In the genomic region with DNA sequence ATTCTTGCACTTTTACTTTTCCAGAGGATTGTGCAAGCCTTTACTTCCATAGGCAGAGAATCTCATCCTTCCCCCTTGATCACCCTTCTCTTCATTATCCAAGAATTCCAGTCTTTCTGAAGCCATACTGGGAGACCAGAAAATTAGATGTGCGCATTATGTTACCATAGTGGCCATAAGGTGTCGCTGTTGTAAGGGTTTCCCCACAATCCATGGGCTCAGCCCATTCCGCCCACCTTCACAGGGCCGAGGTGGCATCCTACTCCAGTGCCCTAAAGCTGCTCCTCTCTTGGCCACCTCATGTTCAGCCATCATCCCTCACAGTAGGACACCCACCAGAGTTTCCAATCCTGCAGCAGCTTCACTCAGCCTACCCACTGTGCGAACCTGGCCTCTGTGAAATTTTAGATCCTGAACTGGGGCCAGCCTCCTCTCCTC, we compare ENCODE assay signal across 8 cellular contexts.
DNase-seq lines count a peak whose midpoint lies in the region; ATAC-seq and TF ChIP-seq lines count a peak whose summit lies in the region.

No MANE protein-coding gene starts in this region.

- in situ Hi-C loops in GM13976 (cut with MboI; ENCODE audit: low sequenced_read_pairs, unreplicated experiment): loop anchor here (10.0 kb wide), 1 partner anchor 275 kb away; no protein-coding TSS in a partner anchor

- DNase-seq in AG20443 (ENCODE audit: low spot score) (peak; percentile 63), GM13976 (ENCODE audit: low spot score) (peak; percentile 67), RKO (ENCODE audit: low spot score) (peak; percentile 28), dedifferentiated amniotic fluid mesenchymal stem cell (ENCODE audit: extremely low spot score) (peak; percentile 31), midbrain (lab: John Stamatoyannopoulos, UW) (peak; percentile 19), T-helper 9 cell (no peak)
- DNase-seq in activated CD4-positive, CD25-positive, alpha-beta regulatory T cell treated with anti-CD3 and anti-CD28 coated beads, Interleukin-2, amount 50 U/mL, for 72 hours: no peak

- no peak for ATAC-seq in GM21825 (IDR thresholded peaks at IDR 0.05; ENCODE audit: unreplicated experiment)

- peak; percentile 48 for TF ChIP-seq CTCF in GM13976 (IDR thresholded peaks at IDR 0.05; ENCODE audit: borderline replicate concordance, control extremely low read depth, extremely low read depth, insufficient read depth, missing control alignments)

Comparison
In these comparisons a context has a peak if more than half of its experiments do, and no peak if none do; other contexts are left out.
1. DNase-seq: peak in AG20443 (single experiment), GM13976 (single experiment), RKO (single experiment), dedifferentiated amniotic fluid mesenchymal stem cell (single experiment) and midbrain (single experiment); none in activated CD4-positive, CD25-positive, alpha-beta regulatory T cell treated with anti-CD3 and anti-CD28 coated beads, Interleukin-2, amount 50 U/mL, for 72 hours (single experiment) and T-helper 9 cell (single experiment).